ENCODE assay signal across 8 cellular contexts in the genomic region with DNA sequence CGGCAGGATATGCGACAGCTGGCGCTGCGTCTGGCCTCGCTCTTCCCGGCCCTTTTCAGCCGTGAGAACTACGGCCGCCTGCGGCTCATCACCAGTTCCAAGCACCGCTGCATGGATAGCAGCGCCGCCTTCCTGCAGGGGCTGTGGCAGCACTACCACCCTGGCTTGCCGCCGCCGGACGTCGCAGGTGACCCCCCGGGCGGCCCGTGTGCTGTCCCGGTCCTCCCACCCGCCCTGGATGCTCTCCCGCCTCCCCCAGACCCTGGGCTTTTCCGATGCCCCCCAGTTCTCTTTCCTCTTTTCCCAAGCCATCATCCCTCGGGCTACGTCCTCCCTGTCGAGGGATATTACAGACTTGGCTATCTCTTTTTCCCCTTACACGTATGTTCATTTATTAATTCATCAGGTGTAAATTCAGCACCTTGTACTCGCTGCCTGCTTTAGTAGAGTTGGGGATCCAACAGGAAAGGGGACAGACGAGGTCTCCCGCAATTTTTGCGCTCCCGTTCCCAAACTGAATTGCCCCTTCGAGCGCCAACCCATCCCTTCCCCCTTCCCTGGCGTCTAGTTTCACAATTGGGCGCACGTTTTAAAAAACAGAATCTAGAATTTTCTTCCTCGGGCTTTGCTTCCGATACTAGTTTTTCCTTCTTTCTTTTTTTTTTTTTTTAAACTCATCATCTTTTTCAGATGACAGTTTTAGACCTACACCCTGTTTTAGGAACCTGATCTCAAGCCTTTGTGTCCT. TPM values are rescaled to one million over a fixed set of nuclear protein-coding genes. Genes with fewer than 3 reads are reported as not detected.
DNase-seq lines count a peak whose midpoint lies in the region; ATAC-seq and TF ChIP-seq lines count a peak whose summit lies in the region.

No MANE protein-coding gene starts in this region.

- peak overlapping the region; percentile 98 for H3K4me3 ChIP-seq in Caco-2 (ENCODE audit: low read depth, low read length)
- H3K4me3 ChIP-seq in PC-9: peak overlapping the region; percentile 92
- H3K4me3 ChIP-seq in osteoblast (ENCODE audit: insufficient read depth, low read length): peak overlapping the region; percentile 92
- peak overlapping the region; percentile 92 for H3K4me3 ChIP-seq in urinary bladder (ENCODE audit: low read depth, low read length)

- BruUV-seq in Caco-2 (replicated peaks; lab: Mats Ljungman, UMichigan): no TSS peak
- BruUV-seq in PC-9 (replicated peaks; lab: Mats Ljungman, UMichigan): no TSS peak

- H3K79me2 ChIP-seq in PC-9 (ENCODE audit: low read depth) (peaks cover 35% of the 10 kb centered on the region), osteoblast (ENCODE audit: insufficient read depth, low read length) (peaks cover 33% of the 10 kb centered on the region)

- peaks cover 4% of the 10 kb centered on the region; the same call in 1 of the 2 replicates for H3F3A ChIP-seq in PC-9 (ENCODE audit: insufficient read depth, low read depth)

- POLR2A ChIA-PET in Caco-2 (lab: Charles Lee) (no interaction called here), PC-9 (lab: Charles Lee; ENCODE audit: unreplicated experiment) (no interaction called here)

- DNase-seq in Caco-2 (peak; percentile 79 to 81), PC-9 (peak; percentile 42 to 54), globus pallidus (ENCODE audit: low spot score) (peak; percentile 29), osteoblast (ENCODE audit: insufficient read length, low spot score, missing footprints) (peak; percentile 77)
- peak; percentile 62 for DNase-seq in activated naive CD4-positive, alpha-beta T cell treated with anti-CD3 and anti-CD28 coated beads for 36 hours

- intact Hi-C loops in Caco-2 (cut with micrococcal nuclease; ENCODE audit: unreplicated experiment) (no loop called here), PC-9 (cut with micrococcal nuclease; ENCODE audit: unreplicated experiment) (no loop called here)
- intact Hi-C loops in activated naive CD4-positive, alpha-beta T cell treated with anti-CD3 and anti-CD28 coated beads for 36 hours (cut with micrococcal nuclease): loop anchor here (2.0 kb wide), 1 partner anchor 303 kb away; no protein-coding TSS in a partner anchor

- peak overlapping the region; percentile 95 for H3K4me2 ChIP-seq in PC-9
- H3K4me2 ChIP-seq in osteoblast (ENCODE audit: insufficient read depth, low read length): peak overlapping the region; percentile 98

- H3K9me3 Mint-ChIP-seq in Caco-2 (ENCODE audit: unreplicated experiment): no peaks in the 10 kb centered on the region
- H3K9me3 Mint-ChIP-seq in activated naive CD4-positive, alpha-beta T cell treated with anti-CD3 and anti-CD28 coated beads for 36 hours: no peaks in the 10 kb centered on the region

- H3K27ac Mint-ChIP-seq in Caco-2 (ENCODE audit: unreplicated experiment): peak overlapping the region; percentile 63
- peak overlapping the region; percentile 35 for H3K27ac Mint-ChIP-seq in activated naive CD4-positive, alpha-beta T cell treated with anti-CD3 and anti-CD28 coated beads for 36 hours

- CTCF ChIA-PET in Caco-2 (lab: Charles Lee) (interaction anchor here (1.1 kb wide), 1 partner anchor 163 kb away, joined by 4 read pairs; no protein-coding TSS in a partner anchor), PC-9 (lab: Charles Lee) (no interaction called here)
- CTCF ChIA-PET in activated naive CD4-positive, alpha-beta T cell treated with anti-CD3 and anti-CD28 coated beads for 36 hours (lab: Charles Lee): interaction anchor here (1.1 to 1.8 kb wide), 2 partner anchors 28 to 138 kb away, joined by 4 to 5 read pairs; no protein-coding TSS in a partner anchor

- H3K36me3 Mint-ChIP-seq in Caco-2 (ENCODE audit: insufficient read depth, unreplicated experiment): peaks cover 13% of the 10 kb centered on the region
- peaks cover 2% of the 10 kb centered on the region for H3K36me3 Mint-ChIP-seq in activated naive CD4-positive, alpha-beta T cell treated with anti-CD3 and anti-CD28 coated beads for 36 hours (ENCODE audit: low read depth)

- H3K9me2 ChIP-seq in PC-9 (ENCODE audit: insufficient read depth): no peaks in the 10 kb centered on the region

- H3K9me3 ChIP-seq in Caco-2 (no peaks in the 10 kb centered on the region), PC-9 (ENCODE audit: insufficient read depth, low read depth) (no peaks in the 10 kb centered on the region), osteoblast (ENCODE audit: low read depth, low read length) (no peaks in the 10 kb centered on the region)

- H3K27ac ChIP-seq in PC-9 (no peak overlapping the region), osteoblast (ENCODE audit: low read depth, low read length) (peak overlapping the region; percentile 94), urinary bladder (ENCODE audit: low read depth) (no peak overlapping the region)

- TF ChIP-seq CTCF in Caco-2 (IDR thresholded peaks at IDR 0.05; ENCODE audit: insufficient read depth in 1 of 2, low read depth in 1 of 2, low read length in 1 of 2, severe bottlenecking in 1 of 2, unreplicated experiment in 1 of 2) (peak; percentile 69 to 94), PC-9 (conservative IDR thresholded peaks at IDR 0.05) (peak; percentile 51), osteoblast (IDR thresholded peaks at IDR 0.05; ENCODE audit: extremely low read depth, low read depth, low read length) (peak; percentile 48)

- no peaks in the 10 kb centered on the region; the same call in 1 of the 2 replicates for H4K20me1 ChIP-seq in PC-9 (ENCODE audit: insufficient read depth)
- H4K20me1 ChIP-seq in osteoblast (ENCODE audit: insufficient read depth, low read length): peaks cover 4% of the 10 kb centered on the region

- H3K4me3 Mint-ChIP-seq in Caco-2 (ENCODE audit: unreplicated experiment): peak overlapping the region; percentile 93
- peak overlapping the region; percentile 89 for H3K4me3 Mint-ChIP-seq in activated naive CD4-positive, alpha-beta T cell treated with anti-CD3 and anti-CD28 coated beads for 36 hours

- no peaks in the 10 kb centered on the region for H3K27me3 Mint-ChIP-seq in Caco-2 (ENCODE audit: insufficient read depth, unreplicated experiment)
- no peaks in the 10 kb centered on the region for H3K27me3 Mint-ChIP-seq in activated naive CD4-positive, alpha-beta T cell treated with anti-CD3 and anti-CD28 coated beads for 36 hours (ENCODE audit: low read depth)

- 1% methylated on average over 41 of the region's 41 CpGs for WGBS in urinary bladder

- H3K4me1 ChIP-seq in Caco-2: peaks cover 27% of the 10 kb centered on the region
- peaks cover 24% of the 10 kb centered on the region for H3K4me1 ChIP-seq in PC-9 (replicated peaks; ENCODE audit: insufficient read depth)
- H3K4me1 ChIP-seq in osteoblast (ENCODE audit: insufficient read depth, low read length): peaks cover 18% of the 10 kb centered on the region
- no peaks in the 10 kb centered on the region for H3K4me1 ChIP-seq in urinary bladder (ENCODE audit: insufficient read depth)

- peak; percentile 56 for ATAC-seq in GM19372 (IDR thresholded peaks at IDR 0.05; ENCODE audit: low read depth, unreplicated experiment)
- peak; percentile 52 for ATAC-seq in HG03442 (IDR thresholded peaks at IDR 0.05; ENCODE audit: unreplicated experiment)

- peak overlapping the region; percentile 99 for H2AFZ ChIP-seq in PC-9
- H2AFZ ChIP-seq in osteoblast (ENCODE audit: low read length): peak overlapping the region; percentile 95

- no peaks in the 10 kb centered on the region for H3K27me3 ChIP-seq in Caco-2 (replicated peaks; ENCODE audit: control insufficient read depth, insufficient read depth, low read length)
- H3K27me3 ChIP-seq in PC-9 (ENCODE audit: insufficient read depth, low read depth): no peaks in the 10 kb centered on the region
- H3K27me3 ChIP-seq in osteoblast (ENCODE audit: insufficient read depth, low read length): no peaks in the 10 kb centered on the region

- H3K36me3 ChIP-seq in Caco-2 (ENCODE audit: control insufficient read depth, insufficient read depth, low read length) (no peaks in the 10 kb centered on the region), PC-9 (ENCODE audit: low read depth) (peaks cover 13% of the 10 kb centered on the region; the same call in 1 of the 2 replicates), osteoblast (ENCODE audit: insufficient read depth, low read length) (peaks cover 4% of the 10 kb centered on the region), urinary bladder (ENCODE audit: insufficient read depth) (no peaks in the 10 kb centered on the region)

- peaks cover 15% of the 10 kb centered on the region for H3K4me1 Mint-ChIP-seq in Caco-2 (ENCODE audit: low read depth, unreplicated experiment)
- peaks cover 38% of the 10 kb centered on the region for H3K4me1 Mint-ChIP-seq in activated naive CD4-positive, alpha-beta T cell treated with anti-CD3 and anti-CD28 coated beads for 36 hours (ENCODE audit: low read depth)

RNA-seq across cellular contexts. Expression of gene MINPP1, which starts 0.8 kb away (rescaled TPM):
- 24.8 and 26.6 TPM in 2 replicates for total RNA-seq in Caco-2 (2022)
- total RNA-seq in PC-9 (2021): 14.4 and 17.0 TPM in 2 replicates
- 1 to 10 TPM; 5.3 to 5.8 TPM for total RNA-seq in activated naive CD4-positive, alpha-beta T cell treated with anti-CD3 and anti-CD28 coated beads for 36 hours
- 22.1 and 23.0 TPM in 2 replicates for total RNA-seq in osteoblast
- 23.1 TPM for total RNA-seq in urinary bladder
- 11.5 TPM for polyA plus RNA-seq in urinary bladder

Comparison
In these comparisons a context has a peak if more than half of its experiments do, and no peak if none do; other contexts are left out.
1. DNase-seq: peak in every context shown above with its lines; median percentile 80 in Caco-2; 77 in osteoblast; 62 in activated naive CD4-positive, alpha-beta T cell treated with anti-CD3 and anti-CD28 coated beads for 36 hours; 48 in PC-9; 29 in globus pallidus.